In genomic region chr4:109469915-109470314, GRCh38 we compare ENCODE assay signal across 20 cellular contexts. TPM values are rescaled to one million over a fixed set of nuclear protein-coding genes. Genes with fewer than 3 reads are reported as not detected.
DNase-seq lines count a peak whose midpoint lies in the region; ATAC-seq and TF ChIP-seq lines count a peak whose summit lies in the region.
"Had no signal": no experiment of that assay in that cellular context is flagged by ENCODE, and none has a peak within 500 bp of the region (broad histone marks: within the 10 kb centered on the region; RNA-seq: fewer than 3 reads in every experiment).

No MANE protein-coding gene starts in this region.

- CTCF ChIA-PET in mammary epithelial cell (lab: Charles Lee; ENCODE audit: low non-redundant PET) = no interaction called here

- in situ Hi-C loops in mammary epithelial cell (cut with MboI; ENCODE audit: low sequenced_read_pairs in 2 of 2) = no loop called here

- no peaks in the 10 kb centered on the region for H3K9me3 Mint-ChIP-seq in activated T-cell treated with anti-CD3 and anti-CD28 coated beads, Interleukin-2, amount 50 U/mL, for 24 hours
- no peaks in the 10 kb centered on the region for H3K9me3 Mint-ChIP-seq in natural killer cell
- no peaks in the 10 kb centered on the region for H3K9me3 Mint-ChIP-seq in natural killer cell treated with Interleukin-12 subunit alpha and Interleukin-12 subunit beta and Interleukin-15 and Interleukin-18, amount 100 ng/mL, for 72 hours
- H3K9me3 Mint-ChIP-seq: CD14-positive monocyte; CD4-positive, alpha-beta memory T cell; H9; IgD-negative memory B cell had no signal

- H3K27ac Mint-ChIP-seq in activated T-cell treated with anti-CD3 and anti-CD28 coated beads, Interleukin-2, amount 50 U/mL, for 24 hours = peak overlapping the region; percentile 44
- peak overlapping the region; percentile 41 to 72 for H3K27ac Mint-ChIP-seq in natural killer cell
- H3K27ac Mint-ChIP-seq in natural killer cell treated with Interleukin-12 subunit alpha and Interleukin-12 subunit beta and Interleukin-15 and Interleukin-18, amount 100 ng/mL, for 72 hours = no peak overlapping the region
- H3K27ac Mint-ChIP-seq: CD14-positive monocyte, H9 had no signal

- intact Hi-C loops in natural killer cell (cut with micrococcal nuclease) (no loop called here), mammary epithelial cell (cut with micrococcal nuclease) (no loop called here)

- H4K20me1 ChIP-seq in mammary epithelial cell (ENCODE audit: insufficient read depth, low read length) = peaks cover 10% of the 10 kb centered on the region

- BruUV-seq in mammary epithelial cell (replicated peaks; lab: Mats Ljungman, UMichigan) = no TSS peak

- peaks cover 74% of the 10 kb centered on the region for H3K36me3 Mint-ChIP-seq in activated T-cell treated with anti-CD3 and anti-CD28 coated beads, Interleukin-2, amount 50 U/mL, for 24 hours (ENCODE audit: low read depth)
- H3K36me3 Mint-ChIP-seq in natural killer cell = no peaks in the 10 kb centered on the region
- H3K36me3 Mint-ChIP-seq in natural killer cell treated with Interleukin-12 subunit alpha and Interleukin-12 subunit beta and Interleukin-15 and Interleukin-18, amount 100 ng/mL, for 72 hours = peaks cover 5% of the 10 kb centered on the region

- H3K27me3 Mint-ChIP-seq in activated T-cell treated with anti-CD3 and anti-CD28 coated beads, Interleukin-2, amount 50 U/mL, for 24 hours = no peaks in the 10 kb centered on the region
- no peaks in the 10 kb centered on the region for H3K27me3 Mint-ChIP-seq in natural killer cell (ENCODE audit: low read depth in 2 of 2)
- H3K27me3 Mint-ChIP-seq in natural killer cell treated with Interleukin-12 subunit alpha and Interleukin-12 subunit beta and Interleukin-15 and Interleukin-18, amount 100 ng/mL, for 72 hours = no peaks in the 10 kb centered on the region
- H3K27me3 Mint-ChIP-seq: CD4-positive, alpha-beta memory T cell; IgD-negative memory B cell had no signal

- dilution Hi-C loops in mammary epithelial cell (cut with HindIII; ENCODE audit: low sequenced_read_pairs) = no loop called here

- H3K4me1 Mint-ChIP-seq in activated T-cell treated with anti-CD3 and anti-CD28 coated beads, Interleukin-2, amount 50 U/mL, for 24 hours (ENCODE audit: low read depth) = peaks cover 64% of the 10 kb centered on the region
- peaks cover 45 to 47% of the 10 kb centered on the region in 2 donors for H3K4me1 Mint-ChIP-seq in natural killer cell
- H3K4me1 Mint-ChIP-seq in natural killer cell treated with Interleukin-12 subunit alpha and Interleukin-12 subunit beta and Interleukin-15 and Interleukin-18, amount 100 ng/mL, for 72 hours (ENCODE audit: low read depth in 2 of 2) = peaks cover 24 to 32% of the 10 kb centered on the region in 2 donors

- H3K4me2 ChIP-seq in mammary epithelial cell (ENCODE audit: insufficient read depth, low read depth, low read length) = no peak overlapping the region
- H3K4me2 ChIP-seq: A549, BLaER1 had no signal

- peaks cover 93% of the 10 kb centered on the region for H3K79me2 ChIP-seq in mammary epithelial cell (ENCODE audit: insufficient read depth, low read length)

- no peaks in the 10 kb centered on the region for H3K27me3 ChIP-seq in mammary epithelial cell (ENCODE audit: insufficient read depth, low read length)
- H3K27me3 ChIP-seq: BLaER1 had no signal

- H3K4me3 Mint-ChIP-seq in activated T-cell treated with anti-CD3 and anti-CD28 coated beads, Interleukin-2, amount 50 U/mL, for 24 hours = no peak overlapping the region
- no peak overlapping the region for H3K4me3 Mint-ChIP-seq in natural killer cell
- no peak overlapping the region for H3K4me3 Mint-ChIP-seq in natural killer cell treated with Interleukin-12 subunit alpha and Interleukin-12 subunit beta and Interleukin-15 and Interleukin-18, amount 100 ng/mL, for 72 hours
- H3K4me3 Mint-ChIP-seq: CD14-positive monocyte; CD4-positive, alpha-beta memory T cell; H9; IgD-negative memory B cell had no signal

- H3K9ac ChIP-seq in mammary epithelial cell (ENCODE audit: insufficient read depth, low read length) = no peak overlapping the region
- H3K9ac ChIP-seq: BLaER1 had no signal

- peaks cover 11% of the 10 kb centered on the region for H3K4me1 ChIP-seq in mammary epithelial cell (ENCODE audit: insufficient read depth, low read length)

- H2AFZ ChIP-seq in mammary epithelial cell (ENCODE audit: low read depth, low read length) = no peak overlapping the region

- no peak for TF ChIP-seq CTCF in natural killer cell (IDR thresholded peaks at IDR 0.05)
- TF ChIP-seq CTCF in mammary epithelial cell (conservative IDR thresholded peaks at IDR 0.05 in 1 of 2, IDR thresholded peaks at IDR 0.05 in 1 of 2; ENCODE audit: extremely low read depth in 1 of 2, insufficient read depth in 1 of 2, low read depth in 1 of 2, low read length in 2 of 2) = no peak

- no peak for ATAC-seq in natural killer cell
- no peak for ATAC-seq in natural killer cell treated with Interleukin-12 subunit alpha and Interleukin-12 subunit beta and Interleukin-15 and Interleukin-18, amount 100 ng/mL, for 72 hours
- ATAC-seq: A549, HepG2 had no signal

- H3K4me3 ChIP-seq in mammary epithelial cell (replicated peaks in 1 of 3; ENCODE audit: insufficient read depth in 1 of 3, low read depth in 2 of 3, low read length in 3 of 3) = no peak overlapping the region
- H3K4me3 ChIP-seq: A549, BLaER1, GM12878 had no signal

- DNase-seq in activated T-cell treated with anti-CD3 and anti-CD28 coated beads, Interleukin-2, amount 50 U/mL, for 24 hours = no peak
- DNase-seq in activated T-cell treated with anti-CD3 and anti-CD28 coated beads for 4 hours = no peak
- no peak for DNase-seq in natural killer cell
- DNase-seq in natural killer cell treated with Interleukin-12 subunit alpha and Interleukin-12 subunit beta and Interleukin-15 and Interleukin-18, amount 100 ng/mL, for 72 hours (ENCODE audit: low spot score) = no peak
- DNase-seq in mammary epithelial cell = no peak
- no peak for DNase-seq in GM03348 (ENCODE audit: low spot score)
- no peak for DNase-seq in DMS153 (lab: John Stamatoyannopoulos, UW)
- DNase-seq in stimulated activated naive CD4-positive, alpha-beta T cell treated with Interleukin-2 at 50 U/mL for 16 hours (lab: John Stamatoyannopoulos, UW) = no peak
- DNase-seq: AML-193; CD4-positive, alpha-beta memory T cell; DMS79 treated with DMSO at 0.1 percent for 48 hours; GF-D8; H9 had no signal

- no peaks in the 10 kb centered on the region for H3K9me3 ChIP-seq in mammary epithelial cell (replicated peaks; ENCODE audit: insufficient read depth, low read length)
- H3K9me3 ChIP-seq: A549, BLaER1 had no signal

- peak overlapping the region; percentile 15 for H3K27ac ChIP-seq in mammary epithelial cell (ENCODE audit: insufficient read depth, low read depth, low read length)
- H3K27ac ChIP-seq: 22Rv1, A549, BLaER1 had no signal

- peaks cover 24% of the 10 kb centered on the region for H3K36me3 ChIP-seq in mammary epithelial cell (ENCODE audit: insufficient read depth, low read length)

RNA-seq across cellular contexts. Expression of gene SEC24B, which starts 36.3 kb away (rescaled TPM):
- total RNA-seq in natural killer cell (10 to 100 TPM; 38.6 to 43.9 (median 40.7) TPM), mammary epithelial cell (10 to 100 TPM; 22.0 to 34.7 TPM)
- 10 to 100 TPM; 29.5 to 29.9 TPM for total RNA-seq in natural killer cell treated with Interleukin-12 subunit alpha and Interleukin-12 subunit beta and Interleukin-15 and Interleukin-18, amount 100 ng/mL, for 72 hours
- 44.8 TPM for polyA plus RNA-seq in mammary epithelial cell
- polyA minus RNA-seq in mammary epithelial cell = 63.1 TPM

Comparison
In these comparisons a context has a peak if more than half of its experiments do, and no peak if none do; other contexts are left out.
1. H3K27ac Mint-ChIP-seq: peak in activated T-cell treated with anti-CD3 and anti-CD28 coated beads, Interleukin-2, amount 50 U/mL, for 24 hours (single experiment) and natural killer cell (2 of 2); none in natural killer cell treated with Interleukin-12 subunit alpha and Interleukin-12 subunit beta and Interleukin-15 and Interleukin-18, amount 100 ng/mL, for 72 hours (0 of 2).